12 cellular contexts compared by ENCODE assay signal in the genomic region with DNA sequence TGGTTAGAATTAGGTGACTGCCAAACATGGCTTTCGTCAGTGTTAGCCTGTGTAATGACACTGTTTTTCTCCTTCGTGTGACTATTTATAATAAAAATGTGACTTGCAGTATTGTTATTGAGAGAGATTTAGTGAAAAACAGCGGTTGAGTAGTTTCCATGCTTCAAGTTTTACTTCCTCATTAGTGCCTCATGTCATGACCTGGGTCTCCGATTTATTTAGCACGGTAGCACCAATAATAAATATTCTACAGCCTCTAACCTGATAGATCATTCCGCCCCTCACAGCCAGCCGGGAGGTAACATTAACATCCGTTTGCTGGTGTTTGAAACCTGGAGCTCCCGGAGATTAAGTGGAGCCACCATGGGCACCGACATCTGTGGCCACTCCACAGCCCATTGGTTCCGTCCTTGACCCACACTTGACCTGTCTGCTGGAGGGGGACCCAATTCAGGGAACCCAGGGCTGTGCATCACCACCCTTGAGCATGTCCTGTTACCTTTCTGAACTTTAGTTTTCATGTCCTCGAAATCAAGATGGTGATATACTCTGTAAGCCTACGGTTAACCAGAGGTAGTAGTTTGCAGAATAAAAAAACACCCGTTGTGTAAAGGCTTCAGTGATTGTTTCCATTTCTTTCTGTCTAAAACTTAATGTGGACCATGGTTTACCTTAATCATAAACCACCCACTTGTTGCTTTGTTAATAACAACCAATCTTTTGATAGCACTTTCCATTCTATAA.
DNase-seq lines count a peak whose midpoint lies in the region; ATAC-seq and TF ChIP-seq lines count a peak whose summit lies in the region.
"Had no signal": no experiment of that assay in that cellular context is flagged by ENCODE, and none has a peak within 500 bp of the region (broad histone marks: within the 10 kb centered on the region; RNA-seq: fewer than 3 reads in every experiment).

No MANE protein-coding gene starts in this region.

- H3K18ac ChIP-seq in mesenchymal stem cell (ENCODE audit: low read depth in 1 of 2, low read length in 2 of 2): no peak overlapping the region

- DNase-seq in mesenchymal stem cell: no peak
- DNase-seq in Caco-2: no peak
- no peak for DNase-seq in activated CD4-positive, alpha-beta T cell treated with anti-CD3 and anti-CD28 coated beads, Interleukin-2, amount 50 U/mL, for 48 hours
- no peak for DNase-seq in NCI-H510A (lab: John Stamatoyannopoulos, UW)
- no peak for DNase-seq in activated CD4-positive, alpha-beta memory T cell treated with anti-CD3 and anti-CD28 coated beads, Interleukin-2, amount 10 ng/mL, durations not matched to agents 7 days and 5 days
- DNase-seq: amniotic stem cell, HCEC 1CT, MM.1S had no signal

- no peaks in the 10 kb centered on the region for H3K9me3 Mint-ChIP-seq in Caco-2 (ENCODE audit: unreplicated experiment)
- H3K9me3 Mint-ChIP-seq in activated CD4-positive, alpha-beta memory T cell treated with anti-CD3 and anti-CD28 coated beads, Interleukin-2, amount 10 ng/mL, durations not matched to agents 7 days and 5 days: no peaks in the 10 kb centered on the region

- POLR2A ChIA-PET in Caco-2 (lab: Charles Lee): no interaction called here
- POLR2A ChIA-PET in activated CD4-positive, alpha-beta memory T cell treated with anti-CD3 and anti-CD28 coated beads, Interleukin-2, amount 10 ng/mL, durations not matched to agents 7 days and 5 days (lab: Charles Lee): no interaction called here

- no TSS peak for BruUV-seq in Caco-2 (replicated peaks; lab: Mats Ljungman, UMichigan)

- H3K23ac ChIP-seq in mesenchymal stem cell (ENCODE audit: low read length in 2 of 2): no peak overlapping the region

- H3K9me3 ChIP-seq in mesenchymal stem cell (ENCODE audit: control insufficient read depth, low read length) (no peaks in the 10 kb centered on the region), Caco-2 (no peaks in the 10 kb centered on the region)
- H3K9me3 ChIP-seq: Peyer's patch had no signal

- no peak overlapping the region for H2BK12ac ChIP-seq in mesenchymal stem cell (ENCODE audit: low read length in 2 of 2)

- ATAC-seq in GM18868 (IDR thresholded peaks at IDR 0.05; ENCODE audit: unreplicated experiment) (peak; percentile 65), GM21786 (IDR thresholded peaks at IDR 0.05; ENCODE audit: unreplicated experiment) (peak; percentile 59), HG03457 (IDR thresholded peaks at IDR 0.05; ENCODE audit: unreplicated experiment) (peak; percentile 57)

- H3K9ac ChIP-seq in mesenchymal stem cell (ENCODE audit: low read length): no peak overlapping the region

- intact Hi-C loops in Caco-2 (cut with micrococcal nuclease; ENCODE audit: unreplicated experiment): no loop called here

- H3K14ac ChIP-seq in mesenchymal stem cell (ENCODE audit: low read length in 2 of 2): no peak overlapping the region

- peaks cover 9 to 30% of the 10 kb centered on the region in 2 experiments for H3K36me3 ChIP-seq in mesenchymal stem cell (ENCODE audit: control insufficient read depth in 1 of 2, insufficient read depth in 2 of 2, low read depth in 1 of 2, low read length in 2 of 2)
- H3K36me3 ChIP-seq in Caco-2 (ENCODE audit: control insufficient read depth, insufficient read depth, low read length): no peaks in the 10 kb centered on the region
- H3K36me3 ChIP-seq: Peyer's patch had no signal

- no peak overlapping the region for H3K4me3 ChIP-seq in mesenchymal stem cell (ENCODE audit: insufficient read depth in 1 of 2, low read depth in 1 of 2, low read length in 2 of 2)
- H3K4me3 ChIP-seq in Caco-2 (ENCODE audit: low read depth, low read length): no peak overlapping the region
- H3K4me3 ChIP-seq: Peyer's patch had no signal

- no peaks in the 10 kb centered on the region for H3K27me3 Mint-ChIP-seq in Caco-2 (ENCODE audit: insufficient read depth, unreplicated experiment)
- no peaks in the 10 kb centered on the region for H3K27me3 Mint-ChIP-seq in activated CD4-positive, alpha-beta memory T cell treated with anti-CD3 and anti-CD28 coated beads, Interleukin-2, amount 10 ng/mL, durations not matched to agents 7 days and 5 days

- no peak overlapping the region for H3K4me3 Mint-ChIP-seq in Caco-2 (ENCODE audit: unreplicated experiment)
- no peak overlapping the region for H3K4me3 Mint-ChIP-seq in activated CD4-positive, alpha-beta memory T cell treated with anti-CD3 and anti-CD28 coated beads, Interleukin-2, amount 10 ng/mL, durations not matched to agents 7 days and 5 days

- TF ChIP-seq CTCF in Caco-2 (IDR thresholded peaks at IDR 0.05; ENCODE audit: insufficient read depth in 1 of 2, low read depth in 1 of 2, low read length in 1 of 2, severe bottlenecking in 1 of 2, unreplicated experiment in 1 of 2): no peak

- no peak overlapping the region for H4K8ac ChIP-seq in mesenchymal stem cell (ENCODE audit: low read length)

- no peaks in the 10 kb centered on the region for H3K27me3 ChIP-seq in mesenchymal stem cell (ENCODE audit: control insufficient read depth in 1 of 2, insufficient read depth in 1 of 2, low read length in 2 of 2)
- no peaks in the 10 kb centered on the region for H3K27me3 ChIP-seq in Caco-2 (replicated peaks; ENCODE audit: control insufficient read depth, insufficient read depth, low read length)
- H3K27me3 ChIP-seq: Peyer's patch had no signal

- H4K91ac ChIP-seq in mesenchymal stem cell (ENCODE audit: low read length): no peak overlapping the region

- H2AFZ ChIP-seq in mesenchymal stem cell (ENCODE audit: low read depth, low read length): no peak overlapping the region

- H3K27ac Mint-ChIP-seq in Caco-2 (ENCODE audit: unreplicated experiment): no peak overlapping the region
- no peak overlapping the region for H3K27ac Mint-ChIP-seq in activated CD4-positive, alpha-beta memory T cell treated with anti-CD3 and anti-CD28 coated beads, Interleukin-2, amount 10 ng/mL, durations not matched to agents 7 days and 5 days

- H3K4me1 ChIP-seq in mesenchymal stem cell (ENCODE audit: control insufficient read depth, insufficient read depth, low read depth, low read length): peaks cover 11% of the 10 kb centered on the region
- peaks cover 5% of the 10 kb centered on the region; the same call in 1 of the 2 replicates for H3K4me1 ChIP-seq in Caco-2

- H3K4me2 ChIP-seq in mesenchymal stem cell (ENCODE audit: low read length, poor library complexity, severe bottlenecking): no peak overlapping the region

- H3K4ac ChIP-seq in mesenchymal stem cell (ENCODE audit: low read depth in 1 of 2, low read length in 2 of 2): no peak overlapping the region

- peak overlapping the region; percentile 10 for H2BK5ac ChIP-seq in mesenchymal stem cell (ENCODE audit: low read depth, low read length, poor library complexity, severe bottlenecking)

- peaks cover 10% of the 10 kb centered on the region for H3K4me1 Mint-ChIP-seq in Caco-2 (ENCODE audit: low read depth, unreplicated experiment)
- H3K4me1 Mint-ChIP-seq in activated CD4-positive, alpha-beta memory T cell treated with anti-CD3 and anti-CD28 coated beads, Interleukin-2, amount 10 ng/mL, durations not matched to agents 7 days and 5 days: no peaks in the 10 kb centered on the region

- WGBS in mesenchymal stem cell: 93% methylated on average over 14 of the region's 14 CpGs

- peak overlapping the region; percentile 75 for H2AK5ac ChIP-seq in mesenchymal stem cell (ENCODE audit: low read length, severe bottlenecking)

- CTCF ChIA-PET in Caco-2 (lab: Charles Lee): no interaction called here
- CTCF ChIA-PET in activated CD4-positive, alpha-beta memory T cell treated with anti-CD3 and anti-CD28 coated beads, Interleukin-2, amount 10 ng/mL, durations not matched to agents 7 days and 5 days (lab: Charles Lee): no interaction called here

- peak overlapping the region; percentile 88 for H3K27ac ChIP-seq in mesenchymal stem cell (ENCODE audit: low read length, poor library complexity, severe bottlenecking)

- H2BK15ac ChIP-seq in mesenchymal stem cell (ENCODE audit: low read depth, poor library complexity, severe bottlenecking): no peak overlapping the region

- peaks cover 16% of the 10 kb centered on the region for H3K36me3 Mint-ChIP-seq in Caco-2 (ENCODE audit: insufficient read depth, unreplicated experiment)
- H3K36me3 Mint-ChIP-seq in activated CD4-positive, alpha-beta memory T cell treated with anti-CD3 and anti-CD28 coated beads, Interleukin-2, amount 10 ng/mL, durations not matched to agents 7 days and 5 days (ENCODE audit: low read depth): no peaks in the 10 kb centered on the region

- H3K79me1 ChIP-seq in mesenchymal stem cell (replicated peaks; ENCODE audit: low read length, poor library complexity, severe bottlenecking): peaks cover 11% of the 10 kb centered on the region

- H2BK120ac ChIP-seq in mesenchymal stem cell (ENCODE audit: low read depth, low read length): no peak overlapping the region
